18 cellular contexts compared by ENCODE assay signal in the genomic region with DNA sequence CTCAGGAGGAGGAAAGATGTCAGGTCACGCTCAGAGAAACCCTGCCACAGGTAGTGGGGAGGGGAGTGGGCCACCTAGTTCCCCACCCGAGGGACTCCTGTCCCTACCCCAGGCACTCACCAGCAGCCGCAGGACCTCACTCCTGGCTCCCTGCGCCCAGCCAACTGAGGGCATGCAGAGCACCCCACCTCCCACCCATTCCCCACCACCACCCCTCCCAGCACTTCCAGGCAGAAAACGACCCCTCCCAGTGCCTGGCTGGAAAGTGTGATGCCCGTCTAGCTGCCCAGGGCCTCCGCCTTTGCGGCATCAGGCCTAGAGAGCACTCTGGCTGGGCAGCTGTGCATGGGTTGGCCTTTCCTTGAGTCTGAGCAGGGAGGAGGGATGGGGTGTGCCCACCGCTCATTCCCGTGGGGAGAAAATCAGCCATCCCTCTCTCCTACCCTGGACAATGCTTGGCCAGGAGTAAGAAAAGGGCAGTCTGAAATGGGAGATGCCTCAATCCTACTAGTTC. TPM values are rescaled to one million over a fixed set of nuclear protein-coding genes. Genes with fewer than 3 reads are reported as not detected.
"Had no signal": no experiment of that assay in that cellular context is flagged by ENCODE, and none has a peak within 500 bp of the region (broad histone marks: within the 10 kb centered on the region; RNA-seq: fewer than 3 reads in every experiment).

No MANE protein-coding gene starts in this region.

- H3K9me3 ChIP-seq: mucosa of descending colon, SJSA1, stomach had no signal

- H3K27me3 ChIP-seq: SJSA1, stomach had no signal

- H3K36me3 Mint-ChIP-seq: immature natural killer cell, natural killer cell had no signal

- H3K9me3 Mint-ChIP-seq: dendritic cell treated with granulocyte-macrophage colony-stimulating factor and Interleukin-4, amounts not matched to agents 40 ng/mL and 50 ng/mL, for 4 days; effector memory CD8-positive, alpha-beta T cell; immature natural killer cell; natural killer cell had no signal

- H3K27ac Mint-ChIP-seq: activated CD4-positive, alpha-beta T cell treated with anti-CD3 and anti-CD28 coated beads for 36 hours; dendritic cell treated with granulocyte-macrophage colony-stimulating factor and Interleukin-4, amounts not matched to agents 40 ng/mL and 50 ng/mL, for 4 days; natural killer cell had no signal

- ATAC-seq: activated CD4-positive, alpha-beta T cell treated with anti-CD3 and anti-CD28 coated beads for 36 hours; activated CD8-positive, alpha-beta T cell treated with anti-CD3 and anti-CD28 coated beads, Interleukin-2, amount 10 ng/mL, durations not matched to agents 7 days and 5 days; effector memory CD8-positive, alpha-beta T cell; natural killer cell had no signal

- H3K36me3 ChIP-seq: SJSA1, stomach had no signal

- H3K4me3 ChIP-seq: mucosa of descending colon, SJSA1, stomach had no signal

- DNase-seq: activated CD4-positive, alpha-beta T cell treated with anti-CD3 and anti-CD28 coated beads for 36 hours; activated CD8-positive, alpha-beta memory T cell treated with anti-CD3 and anti-CD28 coated beads, Interleukin-2, amount 50 U/mL, for 48 hours; activated CD8-positive, alpha-beta T cell treated with anti-CD3 and anti-CD28 coated beads, Interleukin-2, amount 10 ng/mL, durations not matched to agents 7 days and 5 days; activated naive CD4-positive, alpha-beta T cell treated with Interleukin-2 at 50 U/mL for 16 hours; central memory CD4-positive, alpha-beta T cell; effector memory CD8-positive, alpha-beta T cell; immature natural killer cell; natural killer cell; stimulated activated CD4-positive, alpha-beta T cell treated with anti-CD3 and anti-CD28 coated beads, Interleukin-15, amount 100 ng/mL, for 24 hours; stimulated activated CD4-positive, alpha-beta T cell treated with anti-CD3 and anti-CD28 coated beads, Interleukin-4, amount 100 ng/mL, for 4 hours; stomach; T1000; WERI-Rb-1 had no signal

- H3K27me3 Mint-ChIP-seq: activated CD4-positive, alpha-beta T cell treated with anti-CD3 and anti-CD28 coated beads for 36 hours; dendritic cell treated with granulocyte-macrophage colony-stimulating factor and Interleukin-4, amounts not matched to agents 40 ng/mL and 50 ng/mL, for 4 days; effector memory CD8-positive, alpha-beta T cell had no signal

- H3K27ac ChIP-seq: SJSA1, WERI-Rb-1 had no signal

- H3K4me3 Mint-ChIP-seq: activated CD4-positive, alpha-beta T cell treated with anti-CD3 and anti-CD28 coated beads for 36 hours; activated CD8-positive, alpha-beta T cell treated with anti-CD3 and anti-CD28 coated beads, Interleukin-2, amount 10 ng/mL, durations not matched to agents 7 days and 5 days; dendritic cell treated with granulocyte-macrophage colony-stimulating factor and Interleukin-4, amounts not matched to agents 40 ng/mL and 50 ng/mL, for 4 days; immature natural killer cell; natural killer cell had no signal

RNA-seq across cellular contexts. Expression of a gene that starts 1.4 kb away (rescaled TPM):
- total RNA-seq: epithelial cell of proximal tubule, pulmonary artery endothelial cell, SJSA1, stomach had no signal
